ENCODE assay signal across 25 cellular contexts in the genomic region with DNA sequence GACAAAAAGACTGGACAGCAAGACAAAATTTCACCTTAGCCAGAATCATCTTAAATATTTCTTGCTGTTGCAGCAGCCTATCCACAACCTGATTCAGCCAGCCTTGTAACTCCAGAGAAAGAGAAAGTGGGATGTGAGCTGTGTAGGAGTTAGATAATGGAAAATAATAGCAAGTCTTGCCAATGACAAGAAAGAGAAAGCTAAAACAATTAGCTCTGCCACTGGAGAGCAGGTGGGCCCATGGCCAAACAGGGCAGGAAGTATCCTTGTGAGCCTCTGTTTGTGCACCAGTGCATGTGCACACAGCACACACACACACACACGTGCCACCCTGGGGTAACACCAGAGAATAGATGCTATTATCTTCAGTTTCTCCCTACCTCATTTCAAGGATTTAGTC.
DNase-seq lines count a peak whose midpoint lies in the region; ATAC-seq and TF ChIP-seq lines count a peak whose summit lies in the region.
"Had no signal": no experiment of that assay in that cellular context is flagged by ENCODE, and none has a peak within 500 bp of the region (broad histone marks: within the 10 kb centered on the region; RNA-seq: fewer than 3 reads in every experiment).

No MANE protein-coding gene starts in this region.

- ATAC-seq in Right ventricle myocardium inferior, result peak; percentile 16
- peak; percentile 61 for ATAC-seq in left ventricle myocardium superior
- ATAC-seq: activated T-cell treated with anti-CD3 and anti-CD28 coated beads, Interleukin-2, amount 50 U/mL, for 72 hours; naive thymus-derived CD4-positive, alpha-beta T cell had no signal

- H3K27me3 ChIP-seq in right atrium auricular region (no peaks in the 10 kb centered on the region), adrenal gland (no peaks in the 10 kb centered on the region), thyroid gland (no peaks in the 10 kb centered on the region)
- H3K27me3 ChIP-seq: BLaER1, esophagus squamous epithelium, sigmoid colon had no signal

- no peak overlapping the region for H3K4me3 ChIP-seq in right atrium auricular region
- no peak overlapping the region for H3K4me3 ChIP-seq in adrenal gland
- H3K4me3 ChIP-seq in thyroid gland (replicated peaks in 1 of 3), result no peak overlapping the region
- H3K4me3 ChIP-seq: BLaER1, esophagus squamous epithelium, sigmoid colon had no signal

- H3K27ac ChIP-seq in right atrium auricular region (no peak overlapping the region), adrenal gland (no peak overlapping the region), thyroid gland (no peak overlapping the region)
- H3K27ac ChIP-seq: BLaER1, esophagus squamous epithelium, HL-60, sigmoid colon had no signal

- H3K36me3 ChIP-seq in right atrium auricular region, result no peaks in the 10 kb centered on the region
- H3K36me3 ChIP-seq in adrenal gland (replicated peaks in 1 of 2), result no peaks in the 10 kb centered on the region
- no peaks in the 10 kb centered on the region for H3K36me3 ChIP-seq in thyroid gland
- H3K36me3 ChIP-seq: BLaER1, esophagus squamous epithelium, sigmoid colon had no signal

- 20 to 41% (median 35%) methylated on average over 1 of the region's 1 CpG for WGBS in adrenal gland, 4 donors
- 18 to 46% methylated on average over 1 of the region's 1 CpG for WGBS in thyroid gland, 2 donors

- DNase-seq in Right ventricle myocardium inferior (ENCODE audit: missing footprints) (no peak), right atrium auricular region (ENCODE audit: low spot score) (no peak), adrenal gland (peak in 6 of 7 donors; percentile 23 to 55 (median 47)), left ventricle myocardium superior (peak; percentile 34), thyroid gland (peak; percentile 18 to 50), D341Med (ENCODE audit: low spot score) (no peak), dedifferentiated amniotic fluid mesenchymal stem cell (ENCODE audit: extremely low spot score) (no peak), cortex of kidney (lab: John Stamatoyannopoulos, UW) (no peak)
- DNase-seq: ACHN; activated CD4-positive, alpha-beta T cell treated with anti-CD3 and anti-CD28 coated beads for 1 hour; activated naive CD4-positive, alpha-beta T cell treated with anti-CD3 and anti-CD28 coated beads for 36 hours; activated T-cell treated with anti-CD3 and anti-CD28 coated beads, Interleukin-2, amount 50 U/mL, for 72 hours; Caco-2; effector memory CD4-positive, alpha-beta T cell; esophagus squamous epithelium; IMR-90; mesendoderm; naive thymus-derived CD4-positive, alpha-beta T cell; NCI-H1417 treated with DMSO at 0.1 percent for 48 hours; NCI-H2171 treated with DMSO at 0.1 percent for 48 hours; NCI-H774; sigmoid colon; stimulated activated CD8-positive, alpha-beta memory T cell treated with anti-CD3 and anti-CD28 coated beads, Interleukin-4, amount 100 ng/mL, for 48 hours had no signal

- H3K4me1 ChIP-seq in right atrium auricular region (peaks cover 0 to 25% of the 10 kb centered on the region in 2 donors), adrenal gland (replicated peaks in 1 of 2) (peaks cover 0 to 9% of the 10 kb centered on the region in 2 donors), thyroid gland (no peaks in the 10 kb centered on the region)
- H3K4me1 ChIP-seq: BLaER1, Caco-2, sigmoid colon had no signal

- intact Hi-C loops in Right ventricle myocardium inferior (cut with DNase I), result no loop called here
- intact Hi-C loops in adrenal gland (cut with DNase I), result no loop called here
- intact Hi-C loops in left ventricle myocardium superior (cut with micrococcal nuclease), result no loop called here
- intact Hi-C loops in thyroid gland (cut with DNase I), result no loop called here

- no peaks in the 10 kb centered on the region for H3K9me3 ChIP-seq in right atrium auricular region
- H3K9me3 ChIP-seq in adrenal gland (replicated peaks in 1 of 3), result no peaks in the 10 kb centered on the region
- H3K9me3 ChIP-seq in thyroid gland, result no peaks in the 10 kb centered on the region
- H3K9me3 ChIP-seq: BLaER1, Caco-2, esophagus squamous epithelium, sigmoid colon had no signal

- TF ChIP-seq POLR2A in adrenal gland (IDR thresholded peaks at IDR 0.05), result no peak
- TF ChIP-seq POLR2A in thyroid gland (IDR thresholded peaks at IDR 0.05), result no peak

- TF ChIP-seq CTCF in right atrium auricular region (IDR thresholded peaks at IDR 0.05), result no peak
- TF ChIP-seq CTCF in adrenal gland (IDR thresholded peaks at IDR 0.05), result no peak
- TF ChIP-seq CTCF in thyroid gland (IDR thresholded peaks at IDR 0.05), result no peak

Comparison
In these comparisons a context has a peak if more than half of its experiments do, and no peak if none do; other contexts are left out.
1. DNase-seq: peak in adrenal gland (6 of 7), left ventricle myocardium superior (single experiment) and thyroid gland (2 of 2); none in Right ventricle myocardium inferior (single experiment), right atrium auricular region (single experiment), D341Med (single experiment), dedifferentiated amniotic fluid mesenchymal stem cell (single experiment) and cortex of kidney (single experiment).